In the genomic region with DNA sequence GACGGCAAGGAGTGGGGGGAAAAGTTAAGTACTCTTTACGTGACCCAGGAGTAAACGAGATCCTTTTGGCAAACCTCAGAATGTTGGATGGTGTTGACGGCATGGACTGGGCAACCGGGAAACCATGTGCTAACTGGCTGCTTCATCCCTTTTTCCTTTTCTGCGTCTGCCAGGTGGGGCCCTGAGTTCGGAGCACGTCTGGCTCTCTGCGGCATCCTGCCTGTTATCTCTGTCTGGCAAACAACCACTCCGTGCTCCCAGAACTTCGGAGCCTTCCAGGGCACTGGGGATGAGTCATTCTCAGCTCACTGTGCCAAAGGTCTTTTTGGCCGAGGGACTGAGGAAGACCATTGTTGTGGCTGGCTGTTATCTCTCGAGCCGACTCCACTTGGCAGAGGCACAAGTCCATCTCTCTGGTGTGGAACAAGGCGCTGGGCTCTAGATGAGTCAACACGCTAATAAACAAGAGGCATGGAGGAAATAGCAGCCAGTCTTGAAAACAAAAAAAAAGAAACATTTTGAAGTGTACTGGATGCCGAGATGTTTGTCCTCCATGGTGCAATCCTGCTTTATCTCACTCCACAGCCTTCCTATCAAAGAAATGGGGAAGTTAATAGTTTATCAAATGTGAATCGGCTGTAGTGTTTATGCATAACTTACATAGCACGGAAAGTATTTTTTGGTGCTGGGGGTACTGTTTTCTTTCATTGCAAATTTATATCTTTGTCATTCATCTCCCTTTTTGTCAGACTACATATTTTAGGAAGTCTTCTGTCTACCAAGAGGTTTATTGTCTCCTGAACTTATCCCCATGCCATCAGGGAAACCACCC, we compare ENCODE assay signal across 9 cellular contexts.
DNase-seq lines count a peak whose midpoint lies in the region; ATAC-seq and TF ChIP-seq lines count a peak whose summit lies in the region.
"Had no signal": no experiment of that assay in that cellular context is flagged by ENCODE, and none has a peak within 500 bp of the region (broad histone marks: within the 10 kb centered on the region; RNA-seq: fewer than 3 reads in every experiment).

No MANE protein-coding gene starts in this region.

- peak; percentile 60 for ATAC-seq in HG02973 (IDR thresholded peaks at IDR 0.05; ENCODE audit: unreplicated experiment)
- ATAC-seq in T-helper 17 cell = no peak
- ATAC-seq in GM19328 (IDR thresholded peaks at IDR 0.05; ENCODE audit: unreplicated experiment) = no peak

- peaks cover 26% of the 10 kb centered on the region for H3K27me3 Mint-ChIP-seq in T-helper 17 cell

- peaks cover 7% of the 10 kb centered on the region for H3K4me1 Mint-ChIP-seq in T-helper 17 cell

- H3K36me3 Mint-ChIP-seq in T-helper 17 cell (ENCODE audit: low read depth) = no peaks in the 10 kb centered on the region

- DNase-seq in AG10803 (ENCODE audit: low read depth) = peak; percentile 89
- no peak for DNase-seq in T-helper 17 cell
- DNase-seq in globus pallidus (ENCODE audit: low spot score) = peak; percentile 95
- DNase-seq in posterior vena cava (ENCODE audit: low spot score) = peak; percentile 92
- DNase-seq in cerebellar nuclear complex (lab: John Stamatoyannopoulos, UW) = no peak
- no peak for DNase-seq in NK-92 (lab: John Stamatoyannopoulos, UW; ENCODE audit: unreplicated experiment)
- DNase-seq: activated naive CD8-positive, alpha-beta T cell treated with anti-CD3 and anti-CD28 coated beads, Interleukin-2, amount 10 ng/mL, durations not matched to agents 7 days and 5 days had no signal

- intact Hi-C loops in posterior vena cava (cut with DNase I) = no loop called here

- no peak for TF ChIP-seq CTCF in AG10803 (conservative IDR thresholded peaks at IDR 0.05; ENCODE audit: low read length)

- H3K4me3 ChIP-seq in AG10803 (ENCODE audit: low read length) = peak overlapping the region; percentile 4; the same call in 1 of the 2 replicates

- peak overlapping the region; percentile 13 for H3K4me3 Mint-ChIP-seq in T-helper 17 cell
- H3K4me3 Mint-ChIP-seq: activated naive CD8-positive, alpha-beta T cell treated with anti-CD3 and anti-CD28 coated beads, Interleukin-2, amount 10 ng/mL, durations not matched to agents 7 days and 5 days had no signal

- H3K27ac Mint-ChIP-seq in T-helper 17 cell = no peak overlapping the region
- H3K27ac Mint-ChIP-seq: activated naive CD8-positive, alpha-beta T cell treated with anti-CD3 and anti-CD28 coated beads, Interleukin-2, amount 10 ng/mL, durations not matched to agents 7 days and 5 days had no signal

- no peaks in the 10 kb centered on the region for H3K9me3 ChIP-seq in T-helper 17 cell (ENCODE audit: control insufficient read depth, low read length, poor library complexity, severe bottlenecking)

Comparison
In these comparisons a context has a peak if more than half of its experiments do, and no peak if none do; other contexts are left out.
1. DNase-seq: peak in AG10803 (single experiment), globus pallidus (single experiment) and posterior vena cava (single experiment); none in T-helper 17 cell (0 of 3), cerebellar nuclear complex (0 of 2) and NK-92 (single experiment).